In genomic region chr6:13572240-13572639, GRCh38 we compare ENCODE assay signal across 17 cellular contexts. TPM values are rescaled to one million over a fixed set of nuclear protein-coding genes. Genes with fewer than 3 reads are reported as not detected.
A peak's percentile ranks its signal among the peaks of the same experiment; 100 is the strongest.
DNase-seq lines count a peak whose midpoint lies in the region; ATAC-seq, FAIRE-seq and TF ChIP-seq lines count a peak whose summit lies in the region.
"Had no signal": no experiment of that assay in that cellular context is flagged by ENCODE, and none has a peak within 500 bp of the region (broad histone marks: within the 10 kb centered on the region; RNA-seq: fewer than 3 reads in every experiment).

No MANE protein-coding gene starts in this region.

- ATAC-seq in HepG2: no peak
- no peak for ATAC-seq in right lobe of liver
- ATAC-seq in activated T-helper 17 cell treated with anti-CD3 and anti-CD28 coated beads, Interleukin-2, amount 50 U/mL, for 72 hours (replicated peaks): no peak
- no peak for ATAC-seq in natural killer cell treated with Interleukin-12 subunit alpha and Interleukin-12 subunit beta and Interleukin-15 and Interleukin-18, amount 100 ng/mL, for 72 hours
- ATAC-seq in GM18909 (IDR thresholded peaks at IDR 0.05; ENCODE audit: poor library complexity, unreplicated experiment): no peak
- ATAC-seq: Panc1, Right ventricle myocardium inferior had no signal

- H3K4me1 ChIP-seq in HepG2 (ENCODE audit: insufficient read depth, low read length) (peaks cover 51% of the 10 kb centered on the region), right lobe of liver (peaks cover 0 to 54% (median 9%) of the 10 kb centered on the region in 4 donors)

- peaks cover 21% of the 10 kb centered on the region for H3K79me2 ChIP-seq in HepG2 (ENCODE audit: insufficient read depth, low read length)

- no peaks in the 10 kb centered on the region for H3K9me3 Mint-ChIP-seq in activated T-helper 17 cell treated with anti-CD3 and anti-CD28 coated beads, Interleukin-2, amount 50 U/mL, for 72 hours
- no peaks in the 10 kb centered on the region for H3K9me3 Mint-ChIP-seq in natural killer cell treated with Interleukin-12 subunit alpha and Interleukin-12 subunit beta and Interleukin-15 and Interleukin-18, amount 100 ng/mL, for 72 hours

- H3K27me3 ChIP-seq in HepG2 (ENCODE audit: control insufficient read depth in 1 of 2, insufficient read depth in 2 of 2, low read length in 2 of 2) (no peaks in the 10 kb centered on the region), right lobe of liver (no peaks in the 10 kb centered on the region)

- BruUV-seq in HepG2 (replicated peaks; lab: Mats Ljungman, UMichigan): no TSS peak

- CTCF ChIA-PET in HepG2 (lab: Yijun Ruan, JAX; ENCODE audit: low intra/inter-chr PET ratio, low total read pairs): no interaction called here

- POLR2A ChIA-PET in HepG2 (lab: Yijun Ruan, JAX): interaction anchor here (3.3 to 4.7 kb wide), 3 partner anchors 9 to 42 kb away, joined by 62 to 119 read pairs (median 116); partner anchors contain the start of gene NOL7

- H3K4me3 Mint-ChIP-seq in activated T-helper 17 cell treated with anti-CD3 and anti-CD28 coated beads, Interleukin-2, amount 50 U/mL, for 72 hours: peak overlapping the region; percentile 93
- H3K4me3 Mint-ChIP-seq in natural killer cell treated with Interleukin-12 subunit alpha and Interleukin-12 subunit beta and Interleukin-15 and Interleukin-18, amount 100 ng/mL, for 72 hours: peak overlapping the region; percentile 94

- no peaks in the 10 kb centered on the region for H3K9me3 ChIP-seq in HepG2 (ENCODE audit: low read length)
- H3K9me3 ChIP-seq in right lobe of liver: no peaks in the 10 kb centered on the region

- H3K27ac Mint-ChIP-seq in activated T-helper 17 cell treated with anti-CD3 and anti-CD28 coated beads, Interleukin-2, amount 50 U/mL, for 72 hours: peak overlapping the region; percentile 32
- peak overlapping the region; percentile 92 to 94 for H3K27ac Mint-ChIP-seq in natural killer cell treated with Interleukin-12 subunit alpha and Interleukin-12 subunit beta and Interleukin-15 and Interleukin-18, amount 100 ng/mL, for 72 hours

- peaks cover 8% of the 10 kb centered on the region for H3K36me3 Mint-ChIP-seq in activated T-helper 17 cell treated with anti-CD3 and anti-CD28 coated beads, Interleukin-2, amount 50 U/mL, for 72 hours (ENCODE audit: low read depth)
- H3K36me3 Mint-ChIP-seq in natural killer cell treated with Interleukin-12 subunit alpha and Interleukin-12 subunit beta and Interleukin-15 and Interleukin-18, amount 100 ng/mL, for 72 hours: no peaks in the 10 kb centered on the region

- 82% methylated on average over 7 of the region's 7 CpGs for WGBS in HepG2 (ENCODE audit: low lambda C conversion rate)
- WGBS in right lobe of liver (ENCODE audit: insufficient coverage, low coverage, low lambda C conversion rate, missing lambda C conversion rate): 82% methylated on average over 7 of the region's 7 CpGs

- no peak overlapping the region for H3K4me2 ChIP-seq in HepG2 (ENCODE audit: low read depth, low read length)

- no peak overlapping the region for H3K9ac ChIP-seq in HepG2 (ENCODE audit: insufficient read depth, low read depth, low read length)

- no peaks in the 10 kb centered on the region for H3K36me3 ChIP-seq in HepG2 (replicated peaks in 1 of 2; ENCODE audit: control insufficient read depth in 1 of 2, insufficient read depth in 2 of 2, low read length in 2 of 2)
- H3K36me3 ChIP-seq in right lobe of liver: no peaks in the 10 kb centered on the region

- in situ Hi-C loops in HepG2 (cut with HindIII; ENCODE audit: extremely low pct_ligation_motif_present, low pct_unique_long_range_greater_than_20kb): no loop called here

- peaks cover 5% of the 10 kb centered on the region for H3K4me1 Mint-ChIP-seq in activated T-helper 17 cell treated with anti-CD3 and anti-CD28 coated beads, Interleukin-2, amount 50 U/mL, for 72 hours
- H3K4me1 Mint-ChIP-seq in natural killer cell treated with Interleukin-12 subunit alpha and Interleukin-12 subunit beta and Interleukin-15 and Interleukin-18, amount 100 ng/mL, for 72 hours (ENCODE audit: low read depth in 2 of 2): peaks cover 13 to 17% of the 10 kb centered on the region in 2 donors

- intact Hi-C loops in HepG2 (cut with micrococcal nuclease; ENCODE audit: unreplicated experiment) (loop anchor here (5.0 kb wide), 1 partner anchor 240 kb away; the partner anchor contains the start of gene MCUR1), right lobe of liver (cut with DNase I) (loop anchor here in 1 of 2 donors (10.0 kb wide), 1 partner anchor 87 kb away; the partner anchor contains the start of gene GFOD1)

- no peak for FAIRE-seq in HepG2 (lab: Jason Lieb, UNC)

- H2AFZ ChIP-seq in HepG2 (ENCODE audit: low read length): no peak overlapping the region

- DNase-seq in HepG2 (ENCODE audit: low spot score) (no peak), right lobe of liver (no peak), GDM1 (lab: John Stamatoyannopoulos, UW) (no peak), COR-L47 (lab: John Stamatoyannopoulos, UW) (no peak)
- DNase-seq in natural killer cell treated with Interleukin-12 subunit alpha and Interleukin-12 subunit beta and Interleukin-15 and Interleukin-18, amount 100 ng/mL, for 72 hours (ENCODE audit: low spot score): no peak
- DNase-seq: AML-193, DMS153, EL, IMR-90, NCI-H1436, NCI-H2029 treated with DMSO at 0.1 percent for 48 hours, NCI-H510A, NCI-H82 had no signal

- no peak for TF ChIP-seq EP300 in HepG2 (IDR thresholded peaks at IDR 0.05; ENCODE audit: low read depth in 2 of 2, low read length in 2 of 2)
- no peak for TF ChIP-seq EP300 in HepG2 (CRISPR knock-in tag; IDR thresholded peaks at IDR 0.05; ENCODE audit: borderline replicate concordance)

- TF ChIP-seq RAD21 in HepG2 (CRISPR knock-in tag; IDR thresholded peaks at IDR 0.05): no peak

- no peak for TF ChIP-seq CTCF in HepG2 (CRISPR knock-in tag; IDR thresholded peaks at IDR 0.05)
- TF ChIP-seq CTCF in right lobe of liver (IDR thresholded peaks at IDR 0.05): no peak

- no peak overlapping the region for H3K27ac ChIP-seq in HepG2 (ENCODE audit: extremely low read length, insufficient read depth, low read length)
- peak overlapping the region in 1 of 3 donors; percentile 95 for H3K27ac ChIP-seq in right lobe of liver

- H3K4me3 ChIP-seq in HepG2 (replicated peaks in 1 of 3; ENCODE audit: insufficient read depth in 1 of 3, low read depth in 2 of 3, low read length in 3 of 3) (no peak overlapping the region), right lobe of liver (no peak overlapping the region)

- H4K20me1 ChIP-seq in HepG2 (ENCODE audit: insufficient read depth, low read length): no peaks in the 10 kb centered on the region

- no peaks in the 10 kb centered on the region for H3K27me3 Mint-ChIP-seq in activated T-helper 17 cell treated with anti-CD3 and anti-CD28 coated beads, Interleukin-2, amount 50 U/mL, for 72 hours
- peaks cover 5 to 7% of the 10 kb centered on the region in 2 donors for H3K27me3 Mint-ChIP-seq in natural killer cell treated with Interleukin-12 subunit alpha and Interleukin-12 subunit beta and Interleukin-15 and Interleukin-18, amount 100 ng/mL, for 72 hours

- TF ChIP-seq POLR2A in HepG2 (IDR thresholded peaks at IDR 0.05; ENCODE audit: insufficient read depth in 1 of 2, low read depth in 2 of 2, low read length in 2 of 2): no peak; a peak in 1 of 4 replicates
- no peak for TF ChIP-seq POLR2A in right lobe of liver (IDR thresholded peaks at IDR 0.05)

RNA-seq across cellular contexts. Expression of gene SIRT5, which starts 2.2 kb away (rescaled TPM):
- total RNA-seq in HepG2 (2016; rRNA removed; fragmentation: Illumina TruSeq; extraction: Trizol) (16.6 and 21.8 TPM in 2 replicates), right lobe of liver (10 to 100 TPM in 4 of 6 experiments, 1 to 10 TPM in 2; 9.3 to 28.3 (median 15.5) TPM)
- total RNA-seq in HepG2 (2016; cell fraction: cytosol; rRNA removed; fragmentation: Illumina TruSeq; extraction: Trizol; ENCODE audit: low read depth): 21.9 and 28.4 TPM in 2 replicates
- 17.2 TPM in 2 replicates for total RNA-seq in HepG2 (2016; cell fraction: insoluble cytoplasmic fraction; rRNA removed; fragmentation: Illumina TruSeq; extraction: Trizol)
- 17.8 and 18.2 TPM in 2 replicates for total RNA-seq in HepG2 (2016; cell fraction: membrane; rRNA removed; fragmentation: Illumina TruSeq; extraction: Trizol)
- total RNA-seq in HepG2 (2016; cell fraction: nucleus; rRNA removed; fragmentation: Illumina TruSeq; extraction: Trizol): 13.1 and 16.9 TPM in 2 replicates
- polyA plus RNA-seq in HepG2 (2011; rRNA removed): 13.4 and 14.1 TPM in 2 replicates
- polyA plus RNA-seq in HepG2 (2011; cell fraction: cytosol; rRNA removed): 8.8 and 9.0 TPM in 2 replicates
- 20.2 and 21.9 TPM in 2 replicates for polyA plus RNA-seq in HepG2 (2011; cell fraction: nucleus; rRNA removed)
- polyA plus RNA-seq in HepG2 (2012): 10.3 and 16.7 TPM in 2 replicates
- polyA plus RNA-seq in HepG2 (2016; cell fraction: cytosol; fragmentation: Illumina TruSeq; extraction: Trizol; ENCODE audit: low read depth): 4.9 and 5.9 TPM in 2 replicates
- 19.7 and 19.8 TPM in 2 replicates for polyA plus RNA-seq in HepG2 (2016; cell fraction: insoluble cytoplasmic fraction; fragmentation: Illumina TruSeq; extraction: Trizol; ENCODE audit: low read depth)
- 8.4 and 10.3 TPM in 2 replicates for polyA plus RNA-seq in HepG2 (2016; cell fraction: membrane; fragmentation: Illumina TruSeq; extraction: Trizol; ENCODE audit: low read depth)
- 27.2 and 27.6 TPM in 2 replicates for polyA plus RNA-seq in HepG2 (2016; cell fraction: nucleus; fragmentation: Illumina TruSeq; extraction: Trizol; ENCODE audit: insufficient read depth, low read depth)
- polyA minus RNA-seq in HepG2 (2011; rRNA and poly(A)+ RNA removed; ENCODE audit: low replicate concordance): 5.4 and 6.8 TPM in 2 replicates
- polyA minus RNA-seq in HepG2 (2011; cell fraction: cytosol; rRNA and poly(A)+ RNA removed): 6.1 and 6.7 TPM in 2 replicates
- 16.8 and 17.6 TPM in 2 replicates for polyA minus RNA-seq in HepG2 (2011; cell fraction: nucleus; rRNA and poly(A)+ RNA removed)
- total RNA-seq in activated T-helper 17 cell treated with anti-CD3 and anti-CD28 coated beads, Interleukin-2, amount 50 U/mL, for 72 hours: 1 to 10 TPM; 6.6 to 8.9 TPM
- 1 to 10 TPM; 4.7 to 6.9 TPM for total RNA-seq in natural killer cell treated with Interleukin-12 subunit alpha and Interleukin-12 subunit beta and Interleukin-15 and Interleukin-18, amount 100 ng/mL, for 72 hours

RNA-seq across cellular contexts. Expression of gene NOL7, which starts 42.9 kb away (rescaled TPM):
- total RNA-seq in HepG2 (2016; rRNA removed; fragmentation: Illumina TruSeq; extraction: Trizol) (186 and 215 TPM in 2 replicates), right lobe of liver (10 to 100 TPM; 12.9 to 68.2 (median 25.1) TPM)
- 27.0 and 31.6 TPM in 2 replicates for total RNA-seq in HepG2 (2016; cell fraction: cytosol; rRNA removed; fragmentation: Illumina TruSeq; extraction: Trizol; ENCODE audit: low read depth)
- total RNA-seq in HepG2 (2016; cell fraction: insoluble cytoplasmic fraction; rRNA removed; fragmentation: Illumina TruSeq; extraction: Trizol): 183 and 212 TPM in 2 replicates
- 65.5 and 72.1 TPM in 2 replicates for total RNA-seq in HepG2 (2016; cell fraction: membrane; rRNA removed; fragmentation: Illumina TruSeq; extraction: Trizol)
- total RNA-seq in HepG2 (2016; cell fraction: nucleus; rRNA removed; fragmentation: Illumina TruSeq; extraction: Trizol): 69.4 and 79.5 TPM in 2 replicates
- polyA plus RNA-seq in HepG2 (2011; rRNA removed): 30.1 and 37.8 TPM in 2 replicates
- 47.4 and 53.1 TPM in 2 replicates for polyA plus RNA-seq in HepG2 (2011; cell fraction: cytosol; rRNA removed)
- polyA plus RNA-seq in HepG2 (2011; cell fraction: nucleus; rRNA removed): 23.4 and 23.5 TPM in 2 replicates
- polyA plus RNA-seq in HepG2 (2012): 60.3 and 94.1 TPM in 2 replicates
- polyA plus RNA-seq in HepG2 (2016; cell fraction: cytosol; fragmentation: Illumina TruSeq; extraction: Trizol; ENCODE audit: low read depth): 30.5 and 34.4 TPM in 2 replicates
- polyA plus RNA-seq in HepG2 (2016; cell fraction: insoluble cytoplasmic fraction; fragmentation: Illumina TruSeq; extraction: Trizol; ENCODE audit: low read depth): 240 and 243 TPM in 2 replicates
- 60.8 and 65.8 TPM in 2 replicates for polyA plus RNA-seq in HepG2 (2016; cell fraction: membrane; fragmentation: Illumina TruSeq; extraction: Trizol; ENCODE audit: low read depth)
- 136 and 138 TPM in 2 replicates for polyA plus RNA-seq in HepG2 (2016; cell fraction: nucleus; fragmentation: Illumina TruSeq; extraction: Trizol; ENCODE audit: insufficient read depth, low read depth)
- polyA minus RNA-seq in HepG2 (2011; rRNA and poly(A)+ RNA removed; ENCODE audit: low replicate concordance): 4.3 and 4.6 TPM in 2 replicates
- polyA minus RNA-seq in HepG2 (2011; cell fraction: cytosol; rRNA and poly(A)+ RNA removed): 13.1 and 18.6 TPM in 2 replicates
- polyA minus RNA-seq in HepG2 (2011; cell fraction: nucleus; rRNA and poly(A)+ RNA removed): 26.5 and 26.9 TPM in 2 replicates
- 10 to 100 TPM; 50.4 to 92.5 TPM for total RNA-seq in activated T-helper 17 cell treated with anti-CD3 and anti-CD28 coated beads, Interleukin-2, amount 50 U/mL, for 72 hours
- total RNA-seq in natural killer cell treated with Interleukin-12 subunit alpha and Interleukin-12 subunit beta and Interleukin-15 and Interleukin-18, amount 100 ng/mL, for 72 hours: 100 to 1,000 TPM in 1 of 2 donors, 10 to 100 TPM in 1; 62.6 to 102 TPM
